In the genomic region with DNA sequence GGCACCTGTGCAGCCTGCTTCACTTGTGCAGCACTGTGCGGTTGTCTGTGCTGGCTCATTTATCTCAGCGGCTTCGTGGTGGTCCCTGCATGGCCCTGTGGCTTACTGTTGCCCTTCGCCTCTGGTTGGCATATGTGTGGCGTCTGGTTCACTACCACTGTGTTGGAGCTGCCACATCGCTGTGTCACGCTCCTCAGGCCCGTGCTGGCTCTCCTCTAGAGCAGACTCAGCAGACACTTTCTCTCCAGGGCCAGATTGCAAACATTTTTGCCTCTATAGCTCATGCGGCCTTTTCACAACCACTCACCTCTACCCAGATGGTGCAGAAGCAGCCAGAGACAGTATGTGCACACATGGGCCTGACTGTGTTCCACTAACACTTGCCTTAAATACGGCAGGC, we compare ENCODE assay signal across 16 cellular contexts.
"Had no signal": no experiment of that assay in that cellular context is flagged by ENCODE, and none has a peak within 500 bp of the region (broad histone marks: within the 10 kb centered on the region; RNA-seq: fewer than 3 reads in every experiment).

No MANE protein-coding gene starts in this region.

- ATAC-seq: effector memory CD8-positive, alpha-beta T cell; esophagus mucosa; naive thymus-derived CD8-positive, alpha-beta T cell; stimulated activated effector memory CD8-positive, alpha-beta T cell treated with anti-CD3 and anti-CD28 coated beads, Interleukin-12 subunit alpha, Interleukin-12 subunit beta, amount 100 ng/mL, for 72 hours had no signal

- H3K27me3 ChIP-seq: transverse colon, vagina had no signal

- DNase-seq: activated CD4-positive, alpha-beta T cell treated with anti-CD3 and anti-CD28 coated beads for 4 hours; activated CD4-positive, alpha-beta T cell treated with anti-CD3 and anti-CD28 coated beads, Interleukin-2, amount 50 U/mL, for 48 hours; activated CD4-positive, CD25-positive, alpha-beta regulatory T cell; activated naive CD4-positive, alpha-beta T cell treated with anti-CD3 and anti-CD28 coated beads for 36 hours; amygdala; effector memory CD8-positive, alpha-beta T cell; hypothalamus; left ventricle myocardium inferior; naive thymus-derived CD8-positive, alpha-beta T cell; stimulated activated CD4-positive, alpha-beta T cell treated with anti-CD3 and anti-CD28 coated beads, Interleukin-1b, Interleukin-23, amount 100 ng/mL, for 48 hours; transverse colon had no signal

- H3K27me3 Mint-ChIP-seq: effector memory CD8-positive, alpha-beta T cell; naive thymus-derived CD8-positive, alpha-beta T cell had no signal

- H3K4me3 ChIP-seq: left ventricle myocardium inferior, prostate gland, transverse colon, vagina had no signal

- H3K36me3 ChIP-seq: prostate gland had no signal

- H3K9me3 ChIP-seq: left ventricle myocardium inferior, prostate gland, transverse colon, vagina had no signal

- H3K27ac Mint-ChIP-seq: activated naive CD4-positive, alpha-beta T cell treated with anti-CD3 and anti-CD28 coated beads for 36 hours; mesothelial cell of epicardium; stimulated activated effector memory CD8-positive, alpha-beta T cell treated with anti-CD3 and anti-CD28 coated beads, Interleukin-12 subunit alpha, Interleukin-12 subunit beta, amount 100 ng/mL, for 72 hours had no signal

- H3K4me1 ChIP-seq: prostate gland, vagina had no signal

- H3K9me3 Mint-ChIP-seq: activated naive CD4-positive, alpha-beta T cell treated with anti-CD3 and anti-CD28 coated beads for 36 hours; effector memory CD8-positive, alpha-beta T cell; mesothelial cell of epicardium; naive thymus-derived CD8-positive, alpha-beta T cell; stimulated activated effector memory CD8-positive, alpha-beta T cell treated with anti-CD3 and anti-CD28 coated beads, Interleukin-12 subunit alpha, Interleukin-12 subunit beta, amount 100 ng/mL, for 72 hours had no signal

- H3K27ac ChIP-seq: prostate gland, transverse colon, vagina had no signal

- H3K4me3 Mint-ChIP-seq: activated naive CD4-positive, alpha-beta T cell treated with anti-CD3 and anti-CD28 coated beads for 36 hours; effector memory CD8-positive, alpha-beta T cell; mesothelial cell of epicardium; naive thymus-derived CD8-positive, alpha-beta T cell; stimulated activated effector memory CD8-positive, alpha-beta T cell treated with anti-CD3 and anti-CD28 coated beads, Interleukin-12 subunit alpha, Interleukin-12 subunit beta, amount 100 ng/mL, for 72 hours had no signal

- H3K4me1 Mint-ChIP-seq: stimulated activated effector memory CD8-positive, alpha-beta T cell treated with anti-CD3 and anti-CD28 coated beads, Interleukin-12 subunit alpha, Interleukin-12 subunit beta, amount 100 ng/mL, for 72 hours had no signal
